In genomic region chr13:109166807-109167206, GRCh38 we compare ENCODE assay signal across 14 cellular contexts.
A peak's percentile ranks its signal among the peaks of the same experiment; 100 is the strongest.
DNase-seq lines count a peak whose midpoint lies in the region; ATAC-seq and TF ChIP-seq lines count a peak whose summit lies in the region.
"Had no signal": no experiment of that assay in that cellular context is flagged by ENCODE, and none has a peak within 500 bp of the region (broad histone marks: within the 10 kb centered on the region; RNA-seq: fewer than 3 reads in every experiment).

No MANE protein-coding gene starts in this region.

- intact Hi-C loops in OCI-LY7 (cut with micrococcal nuclease; ENCODE audit: unreplicated experiment): loop anchor here (10.0 kb wide), 2 partner anchors 952 to 1548 kb away; partner anchors contain the start of genes ABHD13, ING1 and LIG4
- intact Hi-C loops in PC-9 (cut with micrococcal nuclease; ENCODE audit: unreplicated experiment): no loop called here

- H3K4me1 ChIP-seq in OCI-LY7 (ENCODE audit: insufficient read depth, low read length, poor library complexity, severe bottlenecking) (peaks cover 38% of the 10 kb centered on the region), PC-9 (replicated peaks; ENCODE audit: insufficient read depth) (peaks cover 11% of the 10 kb centered on the region)
- H3K4me1 ChIP-seq: SJCRH30, uterus had no signal

- H3K4me3 ChIP-seq in OCI-LY7 (ENCODE audit: low read depth, low read length, poor library complexity, severe bottlenecking) (no peak overlapping the region), PC-9 (no peak overlapping the region)
- H3K4me3 ChIP-seq: SJCRH30, uterus had no signal

- no peaks in the 10 kb centered on the region for H3K79me2 ChIP-seq in OCI-LY7 (ENCODE audit: insufficient read depth, low read depth, low read length)
- no peaks in the 10 kb centered on the region for H3K79me2 ChIP-seq in PC-9 (ENCODE audit: low read depth)

- H3K36me3 ChIP-seq in OCI-LY7 (ENCODE audit: insufficient read depth, low read length): no peaks in the 10 kb centered on the region
- no peaks in the 10 kb centered on the region for H3K36me3 ChIP-seq in PC-9 (ENCODE audit: low read depth)
- H3K36me3 ChIP-seq: SJCRH30, uterus had no signal

- BruUV-seq in OCI-LY7 (replicated peaks; lab: Mats Ljungman, UMichigan) (no TSS peak), PC-9 (replicated peaks; lab: Mats Ljungman, UMichigan) (no TSS peak)

- no peaks in the 10 kb centered on the region for H3K36me3 Mint-ChIP-seq in activated naive CD4-positive, alpha-beta T cell treated with anti-CD3 and anti-CD28 coated beads, Interleukin-2, amount 10 ng/mL, durations not matched to agents 7 days and 5 days

- peaks cover 8% of the 10 kb centered on the region for H3K4me1 Mint-ChIP-seq in activated naive CD4-positive, alpha-beta T cell treated with anti-CD3 and anti-CD28 coated beads, Interleukin-2, amount 10 ng/mL, durations not matched to agents 7 days and 5 days

- no peaks in the 10 kb centered on the region for H3F3A ChIP-seq in PC-9 (ENCODE audit: insufficient read depth, low read depth)

- H3K27me3 ChIP-seq in PC-9 (ENCODE audit: insufficient read depth, low read depth): no peaks in the 10 kb centered on the region
- H3K27me3 ChIP-seq: SJCRH30, uterus had no signal

- H3K9me2 ChIP-seq in OCI-LY7 (ENCODE audit: insufficient read depth, low read length) (no peaks in the 10 kb centered on the region), PC-9 (ENCODE audit: insufficient read depth) (no peaks in the 10 kb centered on the region)

- H4K20me1 ChIP-seq in OCI-LY7 (ENCODE audit: insufficient read depth, low read length): no peaks in the 10 kb centered on the region
- H4K20me1 ChIP-seq in PC-9 (ENCODE audit: insufficient read depth): no peaks in the 10 kb centered on the region

- H3K27ac ChIP-seq in OCI-LY7 (ENCODE audit: low read depth, low read length, poor library complexity, severe bottlenecking) (no peak overlapping the region), PC-9 (no peak overlapping the region)
- H3K27ac ChIP-seq: SJCRH30, uterus, VCaP had no signal

- POLR2A ChIA-PET in OCI-LY7 (lab: Charles Lee) (no interaction called here), PC-9 (lab: Charles Lee; ENCODE audit: unreplicated experiment) (no interaction called here)

- no peak for DNase-seq in OCI-LY7 (ENCODE audit: low spot score)
- no peak for DNase-seq in stimulated activated CD4-positive, alpha-beta T cell treated with anti-CD3 and anti-CD28 coated beads, Interleukin-4, amount 100 ng/mL, for 24 hours
- DNase-seq in activated naive CD4-positive, alpha-beta T cell treated with anti-CD3 and anti-CD28 coated beads, Interleukin-2, amount 10 ng/mL, durations not matched to agents 7 days and 5 days: no peak
- DNase-seq in PC-9: no peak
- no peak for DNase-seq in cortex of kidney (lab: John Stamatoyannopoulos, UW)
- DNase-seq: NCI-H748 treated with DMSO at 0.1 percent for 48 hours, SJCRH30, small intestine, uterus had no signal

- no peaks in the 10 kb centered on the region for H3K9me3 Mint-ChIP-seq in activated naive CD4-positive, alpha-beta T cell treated with anti-CD3 and anti-CD28 coated beads, Interleukin-2, amount 10 ng/mL, durations not matched to agents 7 days and 5 days

- no peak for TF ChIP-seq CTCF in OCI-LY7 (conservative IDR thresholded peaks at IDR 0.05; ENCODE audit: low read length)
- TF ChIP-seq CTCF in PC-9 (conservative IDR thresholded peaks at IDR 0.05): no peak

- H3K4me2 ChIP-seq in OCI-LY7 (ENCODE audit: low read length) (peak overlapping the region; percentile 17; the same call in 1 of the 2 replicates), PC-9 (no peak overlapping the region)

- CTCF ChIA-PET in OCI-LY7 (lab: Charles Lee; ENCODE audit: unreplicated experiment) (interaction anchor here (0.6 kb wide), 1 partner anchor 10 kb away, joined by 3 read pairs; no protein-coding TSS in a partner anchor), PC-9 (lab: Charles Lee) (no interaction called here)
- CTCF ChIA-PET in activated naive CD4-positive, alpha-beta T cell treated with anti-CD3 and anti-CD28 coated beads, Interleukin-2, amount 10 ng/mL, durations not matched to agents 7 days and 5 days (lab: Charles Lee): no interaction called here

- peaks cover 4% of the 10 kb centered on the region for H3K27me3 Mint-ChIP-seq in activated naive CD4-positive, alpha-beta T cell treated with anti-CD3 and anti-CD28 coated beads, Interleukin-2, amount 10 ng/mL, durations not matched to agents 7 days and 5 days

- H3K4me3 Mint-ChIP-seq in activated naive CD4-positive, alpha-beta T cell treated with anti-CD3 and anti-CD28 coated beads, Interleukin-2, amount 10 ng/mL, durations not matched to agents 7 days and 5 days: no peak overlapping the region

- no peak overlapping the region for H3K27ac Mint-ChIP-seq in activated naive CD4-positive, alpha-beta T cell treated with anti-CD3 and anti-CD28 coated beads, Interleukin-2, amount 10 ng/mL, durations not matched to agents 7 days and 5 days

- ATAC-seq in GM18498 (IDR thresholded peaks at IDR 0.05; ENCODE audit: unreplicated experiment): peak; percentile 23
- peak; percentile 24 for ATAC-seq in GM19395 (IDR thresholded peaks at IDR 0.05; ENCODE audit: unreplicated experiment)
- peak; percentile 42 for ATAC-seq in HG02973 (IDR thresholded peaks at IDR 0.05; ENCODE audit: unreplicated experiment)
- ATAC-seq: HCT116 had no signal

- H2AFZ ChIP-seq in OCI-LY7 (ENCODE audit: low read length): no peak overlapping the region
- H2AFZ ChIP-seq in PC-9: no peak overlapping the region

- H3K9me3 ChIP-seq in OCI-LY7 (ENCODE audit: low read length) (no peaks in the 10 kb centered on the region), PC-9 (ENCODE audit: insufficient read depth, low read depth) (no peaks in the 10 kb centered on the region)
- H3K9me3 ChIP-seq: SJCRH30, uterus had no signal
